In genomic region chr2:150484461-150484931, GRCh38 we compare ENCODE assay signal across 10 cellular contexts. TPM values are rescaled to one million over a fixed set of nuclear protein-coding genes. Genes with fewer than 3 reads are reported as not detected.
A peak's percentile ranks its signal among the peaks of the same experiment; 100 is the strongest.
DNase-seq lines count a peak whose midpoint lies in the region; ATAC-seq, FAIRE-seq and TF ChIP-seq lines count a peak whose summit lies in the region.
"Had no signal": no experiment of that assay in that cellular context is flagged by ENCODE, and none has a peak within 500 bp of the region (broad histone marks: within the 10 kb centered on the region; RNA-seq: fewer than 3 reads in every experiment).

No MANE protein-coding gene starts in this region.

- TF ChIP-seq CTCF in HFFc6 (IDR thresholded peaks at IDR 0.05) (no peak), body of pancreas (IDR thresholded peaks at IDR 0.05) (no peak), kidney (IDR thresholded peaks at IDR 0.05; ENCODE audit: borderline replicate concordance, extremely low read depth, insufficient read depth) (no peak), spleen (IDR thresholded peaks at IDR 0.05 in 8 of 11, conservative IDR thresholded peaks at IDR 0.05 in 3 of 11) (no peak)

- peaks cover 81% of the 10 kb centered on the region for H3K36me3 Mint-ChIP-seq in HFFc6 (ENCODE audit: low read depth)
- H3K36me3 Mint-ChIP-seq in activated naive CD4-positive, alpha-beta T cell treated with anti-CD3 and anti-CD28 coated beads for 36 hours (ENCODE audit: low read depth) = no peaks in the 10 kb centered on the region
- H3K36me3 Mint-ChIP-seq in activated T-cell treated with anti-CD3 and anti-CD28 coated beads, Interleukin-2, amount 50 U/mL, for 4 hours (ENCODE audit: insufficient read depth) = no peaks in the 10 kb centered on the region

- peaks cover 68% of the 10 kb centered on the region for H3K4me1 Mint-ChIP-seq in HFFc6 (ENCODE audit: low read depth)
- peaks cover 12% of the 10 kb centered on the region for H3K4me1 Mint-ChIP-seq in activated naive CD4-positive, alpha-beta T cell treated with anti-CD3 and anti-CD28 coated beads for 36 hours (ENCODE audit: low read depth)
- H3K4me1 Mint-ChIP-seq in activated T-cell treated with anti-CD3 and anti-CD28 coated beads, Interleukin-2, amount 50 U/mL, for 4 hours (ENCODE audit: low read depth) = peaks cover 8% of the 10 kb centered on the region

- intact Hi-C loops in body of pancreas (cut with DNase I) = no loop called here
- intact Hi-C loops in kidney (cut with DNase I) = no loop called here
- intact Hi-C loops in spleen (cut with DNase I; ENCODE audit: low total_unique reads) = no loop called here
- intact Hi-C loops in activated naive CD4-positive, alpha-beta T cell treated with anti-CD3 and anti-CD28 coated beads for 36 hours (cut with micrococcal nuclease) = no loop called here

- H3K9me3 Mint-ChIP-seq in HFFc6 = peaks cover 54% of the 10 kb centered on the region
- H3K9me3 Mint-ChIP-seq in activated naive CD4-positive, alpha-beta T cell treated with anti-CD3 and anti-CD28 coated beads for 36 hours = no peaks in the 10 kb centered on the region
- no peaks in the 10 kb centered on the region for H3K9me3 Mint-ChIP-seq in activated T-cell treated with anti-CD3 and anti-CD28 coated beads, Interleukin-2, amount 50 U/mL, for 4 hours

- no peaks in the 10 kb centered on the region for H3K36me3 ChIP-seq in body of pancreas (replicated peaks in 1 of 2; ENCODE audit: insufficient read depth in 1 of 2, low read depth in 2 of 2)
- H3K36me3 ChIP-seq in kidney (ENCODE audit: control insufficient read depth in 1 of 2, insufficient read depth in 2 of 2, low read length in 2 of 2) = no peaks in the 10 kb centered on the region
- no peaks in the 10 kb centered on the region for H3K36me3 ChIP-seq in spleen

- CTCF ChIA-PET in activated naive CD4-positive, alpha-beta T cell treated with anti-CD3 and anti-CD28 coated beads for 36 hours (lab: Charles Lee) = no interaction called here

- H3K27me3 ChIP-seq in body of pancreas (no peaks in the 10 kb centered on the region), spleen (replicated peaks in 1 of 7) (peaks cover 0 to 56% (median 27%) of the 10 kb centered on the region in 7 donors)

- no peak for TF ChIP-seq POLR2A in body of pancreas (IDR thresholded peaks at IDR 0.05)
- TF ChIP-seq POLR2A in spleen (IDR thresholded peaks at IDR 0.05) = no peak

- H3K27ac ChIP-seq in body of pancreas = peak overlapping the region in 3 of 4 donors; percentile 85 to 87 (median 86)
- H3K27ac ChIP-seq in kidney (ENCODE audit: low read depth in 2 of 2, low read length in 2 of 2) = peak overlapping the region; percentile 97 to 98
- H3K27ac ChIP-seq in spleen = peak overlapping the region in 6 of 8 donors; percentile 76 to 83 (median 81)

- H3K27me3 Mint-ChIP-seq in HFFc6 (ENCODE audit: insufficient read depth) = peaks cover 74% of the 10 kb centered on the region
- peaks cover 56% of the 10 kb centered on the region for H3K27me3 Mint-ChIP-seq in activated naive CD4-positive, alpha-beta T cell treated with anti-CD3 and anti-CD28 coated beads for 36 hours (ENCODE audit: low read depth)
- peaks cover 46% of the 10 kb centered on the region for H3K27me3 Mint-ChIP-seq in activated T-cell treated with anti-CD3 and anti-CD28 coated beads, Interleukin-2, amount 50 U/mL, for 4 hours (ENCODE audit: low read depth)

- 22 to 23% methylated on average over 6 of the region's 6 CpGs for WGBS in body of pancreas, 2 donors
- WGBS in spleen, 5 donors = 56 to 75% (median 70%) methylated on average over 6 of the region's 6 CpGs

- H3K9me3 ChIP-seq in body of pancreas = no peaks in the 10 kb centered on the region
- no peaks in the 10 kb centered on the region for H3K9me3 ChIP-seq in kidney (ENCODE audit: control insufficient read depth in 1 of 2, low read length in 2 of 2)
- no peaks in the 10 kb centered on the region for H3K9me3 ChIP-seq in spleen

- H3K4me1 ChIP-seq in body of pancreas (peaks cover 11% of the 10 kb centered on the region), kidney (ENCODE audit: control insufficient read depth in 1 of 2, insufficient read depth in 1 of 2, low read depth in 1 of 2, low read length in 2 of 2) (peaks cover 6 to 7% of the 10 kb centered on the region in 2 donors), spleen (peaks cover 0 to 28% (median 19%) of the 10 kb centered on the region in 6 donors)

- peak overlapping the region; percentile 68 to 92 for H3K9ac ChIP-seq in kidney (ENCODE audit: low read length in 2 of 2)

- peak overlapping the region; percentile 99 for H3K27ac Mint-ChIP-seq in HFFc6
- no peak overlapping the region for H3K27ac Mint-ChIP-seq in activated naive CD4-positive, alpha-beta T cell treated with anti-CD3 and anti-CD28 coated beads for 36 hours
- H3K27ac Mint-ChIP-seq: memory B cell had no signal

- DNase-seq in HFFc6 (peak; percentile 53), body of pancreas (peak in 2 of 4 donors; percentile 6), kidney (no peak), spleen (no peak), epidermal melanocyte (ENCODE audit: insufficient read length, low spot score) (no peak), iPS-NIHi7 (ENCODE audit: extremely low spot score) (no peak)
- DNase-seq in activated naive CD4-positive, alpha-beta T cell treated with anti-CD3 and anti-CD28 coated beads for 36 hours = no peak
- no peak for DNase-seq in activated T-cell treated with anti-CD3 and anti-CD28 coated beads, Interleukin-2, amount 50 U/mL, for 4 hours
- DNase-seq: stimulated activated naive CD4-positive, alpha-beta T cell had no signal

- ATAC-seq in body of pancreas = no peak
- no peak for ATAC-seq in activated T-cell treated with anti-CD3 and anti-CD28 coated beads, Interleukin-2, amount 50 U/mL, for 4 hours

- no peak overlapping the region for H3K4me3 ChIP-seq in body of pancreas
- H3K4me3 ChIP-seq in kidney (ENCODE audit: low read length in 2 of 2) = peak overlapping the region; percentile 90 to 92
- H3K4me3 ChIP-seq in spleen = peak overlapping the region; percentile 34 to 70 (median 44)

- FAIRE-seq in kidney (lab: Jason Lieb, UNC) = no peak

- H3K4me3 Mint-ChIP-seq in HFFc6 = peak overlapping the region; percentile 98
- H3K4me3 Mint-ChIP-seq in activated naive CD4-positive, alpha-beta T cell treated with anti-CD3 and anti-CD28 coated beads for 36 hours = no peak overlapping the region
- H3K4me3 Mint-ChIP-seq in activated T-cell treated with anti-CD3 and anti-CD28 coated beads, Interleukin-2, amount 50 U/mL, for 4 hours = no peak overlapping the region
- H3K4me3 Mint-ChIP-seq: memory B cell had no signal

RNA-seq across cellular contexts. Expression of gene RND3, which starts 3.0 kb away (rescaled TPM):
- total RNA-seq in HFFc6 (2021; fragmentation: NEBNext Ultra II Directional; extraction: Animal tissue kit (Norgen Biotek cat#: 25700)) = 100 to 1,000 TPM; 365 to 525 (median 438) TPM
- total RNA-seq in body of pancreas = 10 to 100 TPM in 1 of 2 donors, 1 to 10 TPM in 1; 4.9 to 10.6 TPM
- 26.1 TPM for total RNA-seq in kidney
- polyA plus RNA-seq in kidney (ENCODE audit: insufficient read depth, low read depth, low replicate concordance) = 6.5 TPM
- total RNA-seq in spleen = 10 to 100 TPM; 54.1 to 97.0 (median 62.2) TPM
- polyA plus RNA-seq in spleen = 10 to 100 TPM; 10.3 to 17.1 (median 10.6) TPM
- not detected for total RNA-seq in activated naive CD4-positive, alpha-beta T cell treated with anti-CD3 and anti-CD28 coated beads for 36 hours
- total RNA-seq in activated T-cell treated with anti-CD3 and anti-CD28 coated beads, Interleukin-2, amount 50 U/mL, for 4 hours = under 1 TPM in 2 of 3 donors, not detected in 1; 0.16 to 0.58 TPM

Comparison
In these comparisons a context has a peak if more than half of its experiments do, and no peak if none do; other contexts are left out.
1. H3K4me3 ChIP-seq: peak in kidney (2 of 2) and spleen (8 of 8); none in body of pancreas (0 of 2).
2. Peak in every context shown above with its lines, with median percentiles within 50 percentile points of each other: H3K27ac ChIP-seq.